Comparison of ENCODE assay signal across 19 cellular contexts in the genomic region with DNA sequence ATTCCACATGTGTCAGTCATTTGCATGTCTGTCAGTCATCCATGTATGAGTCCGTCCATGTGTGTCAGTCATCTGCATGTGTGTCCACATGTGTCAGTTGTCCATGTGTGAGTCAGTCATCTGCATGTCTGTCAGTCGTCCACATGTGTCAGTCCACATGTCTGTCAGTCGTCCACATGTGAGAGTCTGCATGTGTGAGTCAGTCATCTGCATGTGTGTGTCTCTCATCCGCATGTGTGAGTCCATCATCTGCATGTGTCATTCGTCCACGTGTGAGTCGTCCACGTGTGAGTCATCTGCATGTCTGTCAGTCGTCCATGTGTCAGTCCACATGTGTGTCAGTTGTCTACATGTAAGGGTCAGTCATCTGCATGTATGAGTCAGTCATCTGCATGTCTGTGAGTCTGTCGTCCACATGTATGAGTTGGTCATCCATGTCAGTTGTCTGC.
DNase-seq lines count a peak whose midpoint lies in the region; ATAC-seq, FAIRE-seq and TF ChIP-seq lines count a peak whose summit lies in the region.
"Had no signal": no experiment of that assay in that cellular context is flagged by ENCODE, and none has a peak within 500 bp of the region (broad histone marks: within the 10 kb centered on the region; RNA-seq: fewer than 3 reads in every experiment).

No MANE protein-coding gene starts in this region.

- no peaks in the 10 kb centered on the region for H3K9me3 ChIP-seq in RWPE2 (ENCODE audit: severe bottlenecking)
- no peaks in the 10 kb centered on the region for H3K9me3 ChIP-seq in fibroblast of lung (ENCODE audit: control insufficient read depth, insufficient read depth, low read depth, low read length)
- H3K9me3 ChIP-seq: psoas muscle, testis had no signal

- FAIRE-seq in urothelium cell line (lab: Jason Lieb, UNC) = peak; percentile 92
- FAIRE-seq: frontal cortex had no signal

- H3K9me3 Mint-ChIP-seq in endothelial cell (ENCODE audit: unreplicated experiment) = no peaks in the 10 kb centered on the region
- H3K9me3 Mint-ChIP-seq: activated naive CD4-positive, alpha-beta T cell treated with anti-CD3 and anti-CD28 coated beads, Interleukin-2, amount 10 ng/mL, durations not matched to agents 7 days and 5 days; naive thymus-derived CD8-positive, alpha-beta T cell had no signal

- H2AFZ ChIP-seq in fibroblast of lung (ENCODE audit: low read length) = no peak overlapping the region

- ATAC-seq in RWPE2 (ENCODE audit: low read depth) = no peak
- ATAC-seq: activated CD8-positive, alpha-beta memory T cell treated with anti-CD3 and anti-CD28 coated beads, Interleukin-2, amount 10 ng/mL, durations not matched to agents 7 days and 5 days; naive thymus-derived CD8-positive, alpha-beta T cell had no signal

- H3K4me1 ChIP-seq in RWPE2 (ENCODE audit: insufficient read depth, poor library complexity, severe bottlenecking) = no peaks in the 10 kb centered on the region
- no peaks in the 10 kb centered on the region for H3K4me1 ChIP-seq in fibroblast of lung (ENCODE audit: control insufficient read depth, extremely low read depth, insufficient read depth, low read length)
- H3K4me1 ChIP-seq: BE2C, psoas muscle, testis had no signal

- peaks cover 4% of the 10 kb centered on the region for H3K27me3 Mint-ChIP-seq in endothelial cell (ENCODE audit: unreplicated experiment)
- H3K27me3 Mint-ChIP-seq: activated CD8-positive, alpha-beta memory T cell treated with anti-CD3 and anti-CD28 coated beads, Interleukin-2, amount 10 ng/mL, durations not matched to agents 7 days and 5 days; activated naive CD4-positive, alpha-beta T cell treated with anti-CD3 and anti-CD28 coated beads, Interleukin-2, amount 10 ng/mL, durations not matched to agents 7 days and 5 days; naive thymus-derived CD8-positive, alpha-beta T cell had no signal

- H3K4me2 ChIP-seq in fibroblast of lung (ENCODE audit: extremely low read depth, insufficient read depth, low read length) = no peak overlapping the region

- no peaks in the 10 kb centered on the region for H4K20me1 ChIP-seq in fibroblast of lung (ENCODE audit: control insufficient read depth, extremely low read depth, insufficient read depth, low read length)

- H3K27ac ChIP-seq in RWPE2 (ENCODE audit: poor library complexity, severe bottlenecking) = no peak overlapping the region
- no peak overlapping the region for H3K27ac ChIP-seq in fibroblast of lung (ENCODE audit: insufficient read depth, low read length)
- H3K27ac ChIP-seq: psoas muscle, testis had no signal

- H3K27ac Mint-ChIP-seq in endothelial cell (ENCODE audit: unreplicated experiment) = no peak overlapping the region
- H3K27ac Mint-ChIP-seq: activated CD8-positive, alpha-beta memory T cell treated with anti-CD3 and anti-CD28 coated beads, Interleukin-2, amount 10 ng/mL, durations not matched to agents 7 days and 5 days; activated naive CD4-positive, alpha-beta T cell treated with anti-CD3 and anti-CD28 coated beads, Interleukin-2, amount 10 ng/mL, durations not matched to agents 7 days and 5 days had no signal

- H3K4me1 Mint-ChIP-seq in endothelial cell (ENCODE audit: unreplicated experiment) = peaks cover 8% of the 10 kb centered on the region

- no peaks in the 10 kb centered on the region for H3K79me2 ChIP-seq in fibroblast of lung (ENCODE audit: control insufficient read depth, insufficient read depth, low read length)

- peaks cover 58% of the 10 kb centered on the region for H3K36me3 Mint-ChIP-seq in endothelial cell (ENCODE audit: low read depth, unreplicated experiment)

- no peak overlapping the region for H3K4me3 Mint-ChIP-seq in endothelial cell (ENCODE audit: unreplicated experiment)
- H3K4me3 Mint-ChIP-seq: activated CD8-positive, alpha-beta memory T cell treated with anti-CD3 and anti-CD28 coated beads, Interleukin-2, amount 10 ng/mL, durations not matched to agents 7 days and 5 days; activated naive CD4-positive, alpha-beta T cell treated with anti-CD3 and anti-CD28 coated beads, Interleukin-2, amount 10 ng/mL, durations not matched to agents 7 days and 5 days; naive thymus-derived CD8-positive, alpha-beta T cell had no signal

- peak; percentile 14 for DNase-seq in stimulated activated CD4-positive, alpha-beta T cell treated with anti-CD3 and anti-CD28 coated beads, Interleukin-4, amount 100 ng/mL, for 24 hours
- DNase-seq in stimulated activated CD4-positive, alpha-beta T cell treated with anti-CD3 and anti-CD28 coated beads, Interleukin-4, amount 100 ng/mL, for 1 hour = no peak
- DNase-seq in RWPE2 (ENCODE audit: low spot score) (peak; percentile 30), fibroblast of lung (ENCODE audit: low read depth in 2 of 2) (peak; percentile 6 to 32), urothelium cell line (ENCODE audit: low spot score) (no peak), NCI-H2171 treated with DMSO at 0.1 percent for 48 hours (lab: John Stamatoyannopoulos, UW) (no peak), middle frontal gyrus (ENCODE audit: extremely low spot score, low spot score) (no peak), endothelial cell (ENCODE audit: low spot score) (no peak)
- DNase-seq: activated CD8-positive, alpha-beta memory T cell treated with anti-CD3 and anti-CD28 coated beads, Interleukin-2, amount 10 ng/mL, durations not matched to agents 7 days and 5 days; activated naive CD4-positive, alpha-beta T cell treated with anti-CD3 and anti-CD28 coated beads, Interleukin-2, amount 10 ng/mL, durations not matched to agents 7 days and 5 days; BE2C; MM.1S; naive thymus-derived CD8-positive, alpha-beta T cell; NCI-H2029 treated with DMSO at 0.1 percent for 48 hours; NCI-H524 treated with DMSO at 0.1 percent for 48 hours; OCI-M1; psoas muscle; testis had no signal

- H3K9ac ChIP-seq in fibroblast of lung (ENCODE audit: insufficient read depth, low read length) = no peak overlapping the region

- H3K4me3 ChIP-seq in RWPE2 (ENCODE audit: severe bottlenecking) (no peak overlapping the region), fibroblast of lung (replicated peaks in 1 of 4; ENCODE audit: control extremely low read depth in 1 of 4, insufficient read depth in 1 of 4, low read depth in 3 of 4, low read length in 4 of 4) (no peak overlapping the region)
- H3K4me3 ChIP-seq: psoas muscle, testis had no signal

- no peaks in the 10 kb centered on the region for H3K27me3 ChIP-seq in RWPE2 (ENCODE audit: insufficient read depth, poor library complexity, severe bottlenecking)
- no peaks in the 10 kb centered on the region for H3K27me3 ChIP-seq in fibroblast of lung (ENCODE audit: control insufficient read depth, insufficient read depth, low read length)
- H3K27me3 ChIP-seq: BE2C, testis had no signal

- H3K36me3 ChIP-seq in RWPE2 (ENCODE audit: low read depth) = peaks cover 26% of the 10 kb centered on the region
- peaks cover 11% of the 10 kb centered on the region for H3K36me3 ChIP-seq in fibroblast of lung (ENCODE audit: control insufficient read depth, insufficient read depth, low read length)

- TF ChIP-seq CTCF in RWPE2 (IDR thresholded peaks at IDR 0.05; ENCODE audit: poor library complexity, severe bottlenecking) = no peak
- TF ChIP-seq CTCF in fibroblast of lung (conservative IDR thresholded peaks at IDR 0.05 in 1 of 2, IDR thresholded peaks at IDR 0.05 in 1 of 2; ENCODE audit: low read depth in 1 of 2, low read length in 2 of 2) = no peak
- no peak for TF ChIP-seq CTCF in endothelial cell (IDR thresholded peaks at IDR 0.05; ENCODE audit: unreplicated experiment)

Comparison
In these comparisons a context has a peak if more than half of its experiments do, and no peak if none do; other contexts are left out.
1. DNase-seq: peak in stimulated activated CD4-positive, alpha-beta T cell treated with anti-CD3 and anti-CD28 coated beads, Interleukin-4, amount 100 ng/mL, for 24 hours (single experiment), RWPE2 (single experiment) and fibroblast of lung (2 of 2); none in stimulated activated CD4-positive, alpha-beta T cell treated with anti-CD3 and anti-CD28 coated beads, Interleukin-4, amount 100 ng/mL, for 1 hour (single experiment), urothelium cell line (single experiment), NCI-H2171 treated with DMSO at 0.1 percent for 48 hours (single experiment), middle frontal gyrus (single experiment) and endothelial cell (single experiment).